In the genomic region with DNA sequence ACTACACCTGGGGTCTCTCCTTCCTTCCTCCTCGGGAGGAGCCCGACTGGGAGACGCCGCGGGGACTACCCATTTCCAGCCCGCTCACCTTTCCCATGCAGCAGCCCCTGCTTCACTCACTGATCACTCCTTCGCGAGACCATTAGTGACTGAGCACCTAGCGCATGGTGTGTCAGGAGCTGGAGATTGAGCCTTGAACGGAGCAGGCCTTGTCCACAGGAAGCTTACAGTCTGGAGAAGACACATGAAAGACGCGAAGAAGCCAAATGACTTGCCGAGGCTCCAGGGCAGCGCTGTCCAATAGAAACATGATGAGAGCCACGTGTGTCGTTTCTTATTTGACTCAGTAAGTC, we compare ENCODE assay signal across 8 cellular contexts. TPM values are rescaled to one million over a fixed set of nuclear protein-coding genes. Genes with fewer than 3 reads are reported as not detected.
A peak's percentile ranks its signal among the peaks of the same experiment; 100 is the strongest.
DNase-seq lines count a peak whose midpoint lies in the region; ATAC-seq and TF ChIP-seq lines count a peak whose summit lies in the region.
"Had no signal": no experiment of that assay in that cellular context is flagged by ENCODE, and none has a peak within 500 bp of the region (broad histone marks: within the 10 kb centered on the region; RNA-seq: fewer than 3 reads in every experiment).

No MANE protein-coding gene starts in this region.

- H2AFZ ChIP-seq in smooth muscle cell (ENCODE audit: low read depth): peak overlapping the region; percentile 96

- no peaks in the 10 kb centered on the region for H3K9me3 Mint-ChIP-seq in activated CD8-positive, alpha-beta T cell treated with anti-CD3 and anti-CD28 coated beads, Interleukin-2, amount 10 ng/mL, durations not matched to agents 7 days and 5 days (ENCODE audit: insufficient read depth)
- no peaks in the 10 kb centered on the region for H3K9me3 Mint-ChIP-seq in immature natural killer cell

- H3K9me3 ChIP-seq in smooth muscle cell (replicated peaks; ENCODE audit: low read depth): no peaks in the 10 kb centered on the region

- H3K27me3 Mint-ChIP-seq in activated CD8-positive, alpha-beta T cell treated with anti-CD3 and anti-CD28 coated beads, Interleukin-2, amount 10 ng/mL, durations not matched to agents 7 days and 5 days (ENCODE audit: low read depth): peaks cover 24% of the 10 kb centered on the region
- peaks cover 2 to 7% (median 3%) of the 10 kb centered on the region in 3 donors for H3K27me3 Mint-ChIP-seq in immature natural killer cell (ENCODE audit: low read depth in 3 of 3)

- 53% methylated on average over 16 of the region's 16 CpGs for WGBS in smooth muscle cell (ENCODE audit: low lambda C conversion rate)

- DNase-seq in HFF-Myc (ENCODE audit: extremely low read depth, low read depth) (no peak), immature natural killer cell (no peak), smooth muscle cell (lab: John Stamatoyannopoulos, UW; ENCODE audit: unreplicated experiment) (no peak), NCI-H446 (lab: John Stamatoyannopoulos, UW) (no peak), NCI-H146 treated with DMSO at 0.1 percent for 48 hours (lab: John Stamatoyannopoulos, UW; ENCODE audit: unreplicated experiment) (no peak), HPDE6-E6E7 (ENCODE audit: extremely low spot score) (no peak)
- no peak for DNase-seq in activated CD8-positive, alpha-beta T cell treated with anti-CD3 and anti-CD28 coated beads, Interleukin-2, amount 10 ng/mL, durations not matched to agents 7 days and 5 days
- DNase-seq: NCI-H446 treated with DMSO at 0.1 percent for 48 hours had no signal

- H3K36me3 ChIP-seq in smooth muscle cell (ENCODE audit: low read depth): no peaks in the 10 kb centered on the region

- peak overlapping the region; percentile 60 for H3K4me3 Mint-ChIP-seq in activated CD8-positive, alpha-beta T cell treated with anti-CD3 and anti-CD28 coated beads, Interleukin-2, amount 10 ng/mL, durations not matched to agents 7 days and 5 days
- peak overlapping the region; percentile 78 to 90 (median 85) for H3K4me3 Mint-ChIP-seq in immature natural killer cell

- H3F3A ChIP-seq in smooth muscle cell (ENCODE audit: low read depth): no peaks in the 10 kb centered on the region

- POLR2A ChIA-PET in activated CD8-positive, alpha-beta T cell treated with anti-CD3 and anti-CD28 coated beads, Interleukin-2, amount 10 ng/mL, durations not matched to agents 7 days and 5 days (lab: Charles Lee): no interaction called here

- CTCF ChIA-PET in activated CD8-positive, alpha-beta T cell treated with anti-CD3 and anti-CD28 coated beads, Interleukin-2, amount 10 ng/mL, durations not matched to agents 7 days and 5 days (lab: Charles Lee): no interaction called here

- no peaks in the 10 kb centered on the region for H3K79me2 ChIP-seq in smooth muscle cell (ENCODE audit: low read depth)

- H3K27ac Mint-ChIP-seq in activated CD8-positive, alpha-beta T cell treated with anti-CD3 and anti-CD28 coated beads, Interleukin-2, amount 10 ng/mL, durations not matched to agents 7 days and 5 days: no peak overlapping the region
- peak overlapping the region in 2 of 6 donors; percentile 56 to 81 for H3K27ac Mint-ChIP-seq in immature natural killer cell

- H3K27me3 ChIP-seq in smooth muscle cell (ENCODE audit: low read depth): no peaks in the 10 kb centered on the region

- H3K9ac ChIP-seq in smooth muscle cell (ENCODE audit: low read depth): no peak overlapping the region

- peak overlapping the region; percentile 95 for H3K4me2 ChIP-seq in smooth muscle cell

- H3K4me3 ChIP-seq in HFF-Myc (replicated peaks; ENCODE audit: low read depth, low read length) (peak overlapping the region; percentile 38), smooth muscle cell (peak overlapping the region; percentile 80)

- peaks cover 19% of the 10 kb centered on the region for H3K4me1 Mint-ChIP-seq in activated CD8-positive, alpha-beta T cell treated with anti-CD3 and anti-CD28 coated beads, Interleukin-2, amount 10 ng/mL, durations not matched to agents 7 days and 5 days (ENCODE audit: low read depth)
- H3K4me1 Mint-ChIP-seq in immature natural killer cell: peaks cover 20 to 32% of the 10 kb centered on the region in 2 donors

- no peak overlapping the region for H3K27ac ChIP-seq in smooth muscle cell (ENCODE audit: low read depth)

- H4K20me1 ChIP-seq in smooth muscle cell (ENCODE audit: low read depth): no peaks in the 10 kb centered on the region

- H3K4me1 ChIP-seq in smooth muscle cell (ENCODE audit: low read depth): no peaks in the 10 kb centered on the region

- no peak for TF ChIP-seq CTCF in HFF-Myc (IDR thresholded peaks at IDR 0.05; ENCODE audit: low read depth, low read length, missing control alignments)
- TF ChIP-seq CTCF in smooth muscle cell (IDR thresholded peaks at IDR 0.05; ENCODE audit: borderline replicate concordance, insufficient read depth, poor library complexity, severe bottlenecking): no peak

- H3K36me3 Mint-ChIP-seq in activated CD8-positive, alpha-beta T cell treated with anti-CD3 and anti-CD28 coated beads, Interleukin-2, amount 10 ng/mL, durations not matched to agents 7 days and 5 days (ENCODE audit: low read depth): peaks cover 1% of the 10 kb centered on the region
- no peaks in the 10 kb centered on the region for H3K36me3 Mint-ChIP-seq in immature natural killer cell

- ATAC-seq in activated CD8-positive, alpha-beta T cell treated with anti-CD3 and anti-CD28 coated beads, Interleukin-2, amount 10 ng/mL, durations not matched to agents 7 days and 5 days: no peak

RNA-seq across cellular contexts. Expression of gene CFAP90, which starts 0.3 kb away (rescaled TPM):
- not detected for total RNA-seq in activated CD8-positive, alpha-beta T cell treated with anti-CD3 and anti-CD28 coated beads, Interleukin-2, amount 10 ng/mL, durations not matched to agents 7 days and 5 days
- polyA plus RNA-seq in immature natural killer cell (not detected), smooth muscle cell (0.82 and 1.1 TPM in 2 replicates)
- total RNA-seq in smooth muscle cell: 0.22 TPM in 1 of 2 replicates, not detected in the other

RNA-seq across cellular contexts. Expression of gene FASTKD3, which starts 17.6 kb away (rescaled TPM):
- total RNA-seq in activated CD8-positive, alpha-beta T cell treated with anti-CD3 and anti-CD28 coated beads, Interleukin-2, amount 10 ng/mL, durations not matched to agents 7 days and 5 days: 10 to 100 TPM; 10.8 to 13.8 TPM
- polyA plus RNA-seq in immature natural killer cell (10 to 100 TPM; 11.7 to 13.9 (median 12.5) TPM), smooth muscle cell (4.6 and 12.6 TPM in 2 replicates)
- total RNA-seq in smooth muscle cell: 16.5 and 18.0 TPM in 2 replicates

RNA-seq across cellular contexts. Expression of gene MTRR, which starts 17.7 kb away (rescaled TPM):
- 10 to 100 TPM; 39.1 to 49.7 TPM for total RNA-seq in activated CD8-positive, alpha-beta T cell treated with anti-CD3 and anti-CD28 coated beads, Interleukin-2, amount 10 ng/mL, durations not matched to agents 7 days and 5 days
- polyA plus RNA-seq in immature natural killer cell (10 to 100 TPM; 23.2 to 58.6 (median 33.3) TPM), smooth muscle cell (16.2 and 18.3 TPM in 2 replicates)
- total RNA-seq in smooth muscle cell: 23.7 and 24.5 TPM in 2 replicates
